ENCODE assay signal across 8 cellular contexts in genomic region chr14:93116676-93117200, GRCh38. TPM values are rescaled to one million over a fixed set of nuclear protein-coding genes. Genes with fewer than 3 reads are reported as not detected.
DNase-seq lines count a peak whose midpoint lies in the region; ATAC-seq and TF ChIP-seq lines count a peak whose summit lies in the region.

No MANE protein-coding gene starts in this region.

- H3K4me3 Mint-ChIP-seq in natural killer cell treated with Interleukin-12 subunit alpha and Interleukin-12 subunit beta and Interleukin-15 and Interleukin-18, amount 100 ng/mL, for 72 hours: peak overlapping the region; percentile 75

- H3K9me3 Mint-ChIP-seq in natural killer cell treated with Interleukin-12 subunit alpha and Interleukin-12 subunit beta and Interleukin-15 and Interleukin-18, amount 100 ng/mL, for 72 hours: no peaks in the 10 kb centered on the region

- no peaks in the 10 kb centered on the region for H3K36me3 Mint-ChIP-seq in natural killer cell treated with Interleukin-12 subunit alpha and Interleukin-12 subunit beta and Interleukin-15 and Interleukin-18, amount 100 ng/mL, for 72 hours

- ATAC-seq in natural killer cell treated with Interleukin-12 subunit alpha and Interleukin-12 subunit beta and Interleukin-15 and Interleukin-18, amount 100 ng/mL, for 72 hours: no peak
- no peak for ATAC-seq in GM18873 (IDR thresholded peaks at IDR 0.05; ENCODE audit: low FRiP score, unreplicated experiment)

- H3K9me3 ChIP-seq in KOPT-K1 (ENCODE audit: insufficient read depth, low read length, poor library complexity, severe bottlenecking): no peaks in the 10 kb centered on the region

- peaks cover 22 to 41% of the 10 kb centered on the region in 2 donors for H3K4me1 Mint-ChIP-seq in natural killer cell treated with Interleukin-12 subunit alpha and Interleukin-12 subunit beta and Interleukin-15 and Interleukin-18, amount 100 ng/mL, for 72 hours (ENCODE audit: low read depth in 2 of 2)

- H3K27ac ChIP-seq in KOPT-K1 (ENCODE audit: low read depth, low read length, poor library complexity, severe bottlenecking) (peak overlapping the region; percentile 84), cingulate gyrus (ENCODE audit: low read depth, low read length) (peak overlapping the region; percentile 93)

- H3K36me3 ChIP-seq in KOPT-K1 (ENCODE audit: insufficient read depth, low read length): no peaks in the 10 kb centered on the region

- DNase-seq in AG09309 (ENCODE audit: low read depth) (no peak), SIG-M5 (lab: John Stamatoyannopoulos, UW) (no peak), GM19240 (ENCODE audit: insufficient read length, low spot score) (no peak)
- no peak for DNase-seq in natural killer cell treated with Interleukin-12 subunit alpha and Interleukin-12 subunit beta and Interleukin-15 and Interleukin-18, amount 100 ng/mL, for 72 hours (ENCODE audit: low spot score)
- DNase-seq in effector CD8-positive, alpha-beta T cell (lab: John Stamatoyannopoulos, UW): no peak

- TF ChIP-seq CTCF in AG09309 (IDR thresholded peaks at IDR 0.05; ENCODE audit: control insufficient read depth, insufficient read depth, low read depth, low read length, missing control alignments): no peak

- peak overlapping the region; percentile 86 to 90 for H3K27ac Mint-ChIP-seq in natural killer cell treated with Interleukin-12 subunit alpha and Interleukin-12 subunit beta and Interleukin-15 and Interleukin-18, amount 100 ng/mL, for 72 hours

- no peaks in the 10 kb centered on the region for H3K27me3 Mint-ChIP-seq in natural killer cell treated with Interleukin-12 subunit alpha and Interleukin-12 subunit beta and Interleukin-15 and Interleukin-18, amount 100 ng/mL, for 72 hours

- peak overlapping the region; percentile 59 for H3K4me3 ChIP-seq in AG09309 (ENCODE audit: control insufficient read depth, low read depth, low read length)

RNA-seq across cellular contexts. Expression of gene ITPK1, which starts 1.0 kb away (rescaled TPM):
- total RNA-seq in natural killer cell treated with Interleukin-12 subunit alpha and Interleukin-12 subunit beta and Interleukin-15 and Interleukin-18, amount 100 ng/mL, for 72 hours: 10 to 100 TPM; 57.9 to 92.1 TPM
